3 cellular contexts compared by ENCODE assay signal in the genomic region with DNA sequence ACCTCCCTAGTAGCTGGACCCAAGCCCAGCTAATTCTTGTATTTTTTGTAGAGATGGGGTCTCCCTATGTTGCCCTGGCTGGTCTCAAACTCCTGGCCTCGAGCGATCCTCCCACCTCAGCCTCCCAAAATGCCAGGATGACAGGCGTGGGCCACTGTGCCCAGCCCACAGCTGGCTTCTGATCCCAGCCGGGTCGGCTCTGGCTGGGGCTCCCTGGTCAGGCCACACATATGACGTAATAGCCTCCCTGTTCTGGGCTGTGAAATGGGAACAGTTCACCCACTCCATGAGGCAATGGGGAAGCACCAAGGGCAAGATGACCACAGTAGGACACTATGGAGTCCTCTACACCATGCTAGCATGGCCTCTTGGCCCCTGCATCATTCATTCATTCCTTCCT.
TF ChIP-seq lines count a peak whose summit lies in the region.

No MANE protein-coding gene starts in this region.

TF ChIP-seq in HepG2, 621 proteins besides CTCF, POLR2A, EP300 and RAD21:
- no peak for TF ChIP-seq NFKBIZ (CRISPR knock-in tag; IDR thresholded peaks at IDR 0.05)
- TF ChIP-seq ETV5 (CRISPR knock-in tag; IDR thresholded peaks at IDR 0.05; ENCODE audit: borderline replicate concordance): no peak
- peak; percentile 65 for TF ChIP-seq CEBPB (IDR thresholded peaks at IDR 0.05; ENCODE audit: borderline replicate concordance, low read depth, low read length)
- TF ChIP-seq ZNF629 (CRISPR knock-in tag; conservative IDR thresholded peaks at IDR 0.05): peak; percentile 48

TF ChIP-seq in WTC11, 78 proteins besides CTCF, POLR2A, EP300 and RAD21:
- TF ChIP-seq FOXK1 (CRISPR knock-in tag; IDR thresholded peaks at IDR 0.05) (no peak), HMGA2 (CRISPR knock-in tag; IDR thresholded peaks at IDR 0.05) (no peak), ZNF121 (CRISPR knock-in tag; IDR thresholded peaks at IDR 0.05) (peak; percentile 34; the same call in 1 of the 2 replicates)

TF ChIP-seq in H1, 55 proteins besides CTCF, POLR2A, EP300 and RAD21:
- TF ChIP-seq EZH2 (IDR thresholded peaks at IDR 0.05; ENCODE audit: low read depth, low read length, severe bottlenecking) (no peak), SP1 (IDR thresholded peaks at IDR 0.05; ENCODE audit: low read depth, low read length) (no peak), KDM1A (IDR thresholded peaks at IDR 0.05; ENCODE audit: borderline replicate concordance, low read length) (0 out of 2 replicates have a peak, but pooled peaks have one; percentile 60)
- TF ChIP-seq, protein P1, sequence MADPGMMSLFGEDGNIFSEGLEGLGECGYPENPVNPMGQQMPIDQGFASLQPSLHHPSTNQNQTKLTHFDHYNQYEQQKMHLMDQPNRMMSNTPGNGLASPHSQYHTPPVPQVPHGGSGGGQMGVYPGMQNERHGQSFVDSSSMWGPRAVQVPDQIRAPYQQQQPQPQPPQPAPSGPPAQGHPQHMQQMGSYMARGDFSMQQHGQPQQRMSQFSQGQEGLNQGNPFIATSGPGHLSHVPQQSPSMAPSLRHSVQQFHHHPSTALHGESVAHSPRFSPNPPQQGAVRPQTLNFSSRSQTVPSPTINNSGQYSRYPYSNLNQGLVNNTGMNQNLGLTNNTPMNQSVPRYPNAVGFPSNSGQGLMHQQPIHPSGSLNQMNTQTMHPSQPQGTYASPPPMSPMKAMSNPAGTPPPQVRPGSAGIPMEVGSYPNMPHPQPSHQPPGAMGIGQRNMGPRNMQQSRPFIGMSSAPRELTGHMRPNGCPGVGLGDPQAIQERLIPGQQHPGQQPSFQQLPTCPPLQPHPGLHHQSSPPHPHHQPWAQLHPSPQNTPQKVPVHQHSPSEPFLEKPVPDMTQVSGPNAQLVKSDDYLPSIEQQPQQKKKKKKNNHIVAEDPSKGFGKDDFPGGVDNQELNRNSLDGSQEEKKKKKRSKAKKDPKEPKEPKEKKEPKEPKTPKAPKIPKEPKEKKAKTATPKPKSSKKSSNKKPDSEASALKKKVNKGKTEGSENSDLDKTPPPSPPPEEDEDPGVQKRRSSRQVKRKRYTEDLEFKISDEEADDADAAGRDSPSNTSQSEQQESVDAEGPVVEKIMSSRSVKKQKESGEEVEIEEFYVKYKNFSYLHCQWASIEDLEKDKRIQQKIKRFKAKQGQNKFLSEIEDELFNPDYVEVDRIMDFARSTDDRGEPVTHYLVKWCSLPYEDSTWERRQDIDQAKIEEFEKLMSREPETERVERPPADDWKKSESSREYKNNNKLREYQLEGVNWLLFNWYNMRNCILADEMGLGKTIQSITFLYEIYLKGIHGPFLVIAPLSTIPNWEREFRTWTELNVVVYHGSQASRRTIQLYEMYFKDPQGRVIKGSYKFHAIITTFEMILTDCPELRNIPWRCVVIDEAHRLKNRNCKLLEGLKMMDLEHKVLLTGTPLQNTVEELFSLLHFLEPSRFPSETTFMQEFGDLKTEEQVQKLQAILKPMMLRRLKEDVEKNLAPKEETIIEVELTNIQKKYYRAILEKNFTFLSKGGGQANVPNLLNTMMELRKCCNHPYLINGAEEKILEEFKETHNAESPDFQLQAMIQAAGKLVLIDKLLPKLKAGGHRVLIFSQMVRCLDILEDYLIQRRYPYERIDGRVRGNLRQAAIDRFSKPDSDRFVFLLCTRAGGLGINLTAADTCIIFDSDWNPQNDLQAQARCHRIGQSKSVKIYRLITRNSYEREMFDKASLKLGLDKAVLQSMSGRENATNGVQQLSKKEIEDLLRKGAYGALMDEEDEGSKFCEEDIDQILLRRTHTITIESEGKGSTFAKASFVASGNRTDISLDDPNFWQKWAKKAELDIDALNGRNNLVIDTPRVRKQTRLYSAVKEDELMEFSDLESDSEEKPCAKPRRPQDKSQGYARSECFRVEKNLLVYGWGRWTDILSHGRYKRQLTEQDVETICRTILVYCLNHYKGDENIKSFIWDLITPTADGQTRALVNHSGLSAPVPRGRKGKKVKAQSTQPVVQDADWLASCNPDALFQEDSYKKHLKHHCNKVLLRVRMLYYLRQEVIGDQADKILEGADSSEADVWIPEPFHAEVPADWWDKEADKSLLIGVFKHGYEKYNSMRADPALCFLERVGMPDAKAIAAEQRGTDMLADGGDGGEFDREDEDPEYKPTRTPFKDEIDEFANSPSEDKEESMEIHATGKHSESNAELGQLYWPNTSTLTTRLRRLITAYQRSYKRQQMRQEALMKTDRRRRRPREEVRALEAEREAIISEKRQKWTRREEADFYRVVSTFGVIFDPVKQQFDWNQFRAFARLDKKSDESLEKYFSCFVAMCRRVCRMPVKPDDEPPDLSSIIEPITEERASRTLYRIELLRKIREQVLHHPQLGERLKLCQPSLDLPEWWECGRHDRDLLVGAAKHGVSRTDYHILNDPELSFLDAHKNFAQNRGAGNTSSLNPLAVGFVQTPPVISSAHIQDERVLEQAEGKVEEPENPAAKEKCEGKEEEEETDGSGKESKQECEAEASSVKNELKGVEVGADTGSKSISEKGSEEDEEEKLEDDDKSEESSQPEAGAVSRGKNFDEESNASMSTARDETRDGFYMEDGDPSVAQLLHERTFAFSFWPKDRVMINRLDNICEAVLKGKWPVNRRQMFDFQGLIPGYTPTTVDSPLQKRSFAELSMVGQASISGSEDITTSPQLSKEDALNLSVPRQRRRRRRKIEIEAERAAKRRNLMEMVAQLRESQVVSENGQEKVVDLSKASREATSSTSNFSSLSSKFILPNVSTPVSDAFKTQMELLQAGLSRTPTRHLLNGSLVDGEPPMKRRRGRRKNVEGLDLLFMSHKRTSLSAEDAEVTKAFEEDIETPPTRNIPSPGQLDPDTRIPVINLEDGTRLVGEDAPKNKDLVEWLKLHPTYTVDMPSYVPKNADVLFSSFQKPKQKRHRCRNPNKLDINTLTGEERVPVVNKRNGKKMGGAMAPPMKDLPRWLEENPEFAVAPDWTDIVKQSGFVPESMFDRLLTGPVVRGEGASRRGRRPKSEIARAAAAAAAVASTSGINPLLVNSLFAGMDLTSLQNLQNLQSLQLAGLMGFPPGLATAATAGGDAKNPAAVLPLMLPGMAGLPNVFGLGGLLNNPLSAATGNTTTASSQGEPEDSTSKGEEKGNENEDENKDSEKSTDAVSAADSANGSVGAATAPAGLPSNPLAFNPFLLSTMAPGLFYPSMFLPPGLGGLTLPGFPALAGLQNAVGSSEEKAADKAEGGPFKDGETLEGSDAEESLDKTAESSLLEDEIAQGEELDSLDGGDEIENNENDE (IDR thresholded peaks at IDR 0.05; ENCODE audit: insufficient replicate concordance, low read length): no peak
